In the genomic region with DNA sequence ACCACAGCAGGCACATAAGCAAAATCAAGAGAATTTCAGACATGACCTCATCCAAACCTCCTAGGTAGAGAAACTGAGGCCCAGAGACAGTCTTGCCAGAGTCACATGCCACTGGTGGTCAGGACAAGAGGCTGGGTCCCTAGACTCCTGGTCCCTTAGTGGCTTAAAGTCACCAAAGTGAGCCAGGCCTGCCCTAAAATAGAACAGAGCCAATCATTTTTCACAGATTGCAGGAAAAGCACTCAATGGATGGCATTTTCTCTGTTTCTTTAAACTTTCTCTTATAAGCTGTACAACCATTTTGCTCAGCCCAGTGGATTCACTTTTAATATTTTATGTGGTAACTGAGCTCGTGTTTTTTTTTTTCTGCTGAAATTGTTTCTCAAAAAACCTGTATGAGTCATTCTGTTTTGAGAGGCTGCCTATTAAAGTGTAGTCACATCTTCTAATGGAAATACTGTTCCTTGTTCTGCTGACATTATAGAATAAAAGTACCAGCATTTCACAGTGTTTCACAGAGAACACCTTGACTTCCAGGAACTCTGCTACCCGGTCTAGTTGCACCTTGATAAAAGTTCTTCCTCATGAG, we compare ENCODE assay signal across 1 cellular context.
TF ChIP-seq lines count a peak whose summit lies in the region.

No MANE protein-coding gene starts in this region.

TF ChIP-seq in HCT116, 20 proteins besides CTCF, POLR2A, EP300 and RAD21 (continued from another document):
- TF ChIP-seq, protein P1, sequence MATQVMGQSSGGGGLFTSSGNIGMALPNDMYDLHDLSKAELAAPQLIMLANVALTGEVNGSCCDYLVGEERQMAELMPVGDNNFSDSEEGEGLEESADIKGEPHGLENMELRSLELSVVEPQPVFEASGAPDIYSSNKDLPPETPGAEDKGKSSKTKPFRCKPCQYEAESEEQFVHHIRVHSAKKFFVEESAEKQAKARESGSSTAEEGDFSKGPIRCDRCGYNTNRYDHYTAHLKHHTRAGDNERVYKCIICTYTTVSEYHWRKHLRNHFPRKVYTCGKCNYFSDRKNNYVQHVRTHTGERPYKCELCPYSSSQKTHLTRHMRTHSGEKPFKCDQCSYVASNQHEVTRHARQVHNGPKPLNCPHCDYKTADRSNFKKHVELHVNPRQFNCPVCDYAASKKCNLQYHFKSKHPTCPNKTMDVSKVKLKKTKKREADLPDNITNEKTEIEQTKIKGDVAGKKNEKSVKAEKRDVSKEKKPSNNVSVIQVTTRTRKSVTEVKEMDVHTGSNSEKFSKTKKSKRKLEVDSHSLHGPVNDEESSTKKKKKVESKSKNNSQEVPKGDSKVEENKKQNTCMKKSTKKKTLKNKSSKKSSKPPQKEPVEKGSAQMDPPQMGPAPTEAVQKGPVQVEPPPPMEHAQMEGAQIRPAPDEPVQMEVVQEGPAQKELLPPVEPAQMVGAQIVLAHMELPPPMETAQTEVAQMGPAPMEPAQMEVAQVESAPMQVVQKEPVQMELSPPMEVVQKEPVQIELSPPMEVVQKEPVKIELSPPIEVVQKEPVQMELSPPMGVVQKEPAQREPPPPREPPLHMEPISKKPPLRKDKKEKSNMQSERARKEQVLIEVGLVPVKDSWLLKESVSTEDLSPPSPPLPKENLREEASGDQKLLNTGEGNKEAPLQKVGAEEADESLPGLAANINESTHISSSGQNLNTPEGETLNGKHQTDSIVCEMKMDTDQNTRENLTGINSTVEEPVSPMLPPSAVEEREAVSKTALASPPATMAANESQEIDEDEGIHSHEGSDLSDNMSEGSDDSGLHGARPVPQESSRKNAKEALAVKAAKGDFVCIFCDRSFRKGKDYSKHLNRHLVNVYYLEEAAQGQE (IDR thresholded peaks at IDR 0.05; ENCODE audit: low read depth): no peak
- TF ChIP-seq SRF (IDR thresholded peaks at IDR 0.05; ENCODE audit: low read depth) (no peak), FOSL1 (IDR thresholded peaks at IDR 0.05; ENCODE audit: low read depth) (no peak), CBX3 (IDR thresholded peaks at IDR 0.05; ENCODE audit: low read depth) (no peak), JUND (IDR thresholded peaks at IDR 0.05) (no peak), TCF7L2 (IDR thresholded peaks at IDR 0.05; ENCODE audit: borderline replicate concordance, extremely low read depth, insufficient read depth, insufficient read length) (no peak), SIN3A (IDR thresholded peaks at IDR 0.05; ENCODE audit: low read depth) (no peak), ZFX (IDR thresholded peaks at IDR 0.05) (no peak), EZH2 (IDR thresholded peaks at IDR 0.05) (no peak), EZH2phosphoT487 (IDR thresholded peaks at IDR 0.05; ENCODE audit: borderline replicate concordance) (no peak), CEBPB (IDR thresholded peaks at IDR 0.05; ENCODE audit: low read depth) (no peak), ZNF274 (IDR thresholded peaks at IDR 0.05; ENCODE audit: low read depth, low read length) (no peak)
- TF ChIP-seq, protein P2, sequence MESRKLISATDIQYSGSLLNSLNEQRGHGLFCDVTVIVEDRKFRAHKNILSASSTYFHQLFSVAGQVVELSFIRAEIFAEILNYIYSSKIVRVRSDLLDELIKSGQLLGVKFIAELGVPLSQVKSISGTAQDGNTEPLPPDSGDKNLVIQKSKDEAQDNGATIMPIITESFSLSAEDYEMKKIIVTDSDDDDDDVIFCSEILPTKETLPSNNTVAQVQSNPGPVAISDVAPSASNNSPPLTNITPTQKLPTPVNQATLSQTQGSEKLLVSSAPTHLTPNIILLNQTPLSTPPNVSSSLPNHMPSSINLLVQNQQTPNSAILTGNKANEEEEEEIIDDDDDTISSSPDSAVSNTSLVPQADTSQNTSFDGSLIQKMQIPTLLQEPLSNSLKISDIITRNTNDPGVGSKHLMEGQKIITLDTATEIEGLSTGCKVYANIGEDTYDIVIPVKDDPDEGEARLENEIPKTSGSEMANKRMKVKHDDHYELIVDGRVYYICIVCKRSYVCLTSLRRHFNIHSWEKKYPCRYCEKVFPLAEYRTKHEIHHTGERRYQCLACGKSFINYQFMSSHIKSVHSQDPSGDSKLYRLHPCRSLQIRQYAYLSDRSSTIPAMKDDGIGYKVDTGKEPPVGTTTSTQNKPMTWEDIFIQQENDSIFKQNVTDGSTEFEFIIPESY (IDR thresholded peaks at IDR 0.05; ENCODE audit: extremely low read depth, insufficient replicate concordance, low read length): no peak
- TF ChIP-seq, protein P3, sequence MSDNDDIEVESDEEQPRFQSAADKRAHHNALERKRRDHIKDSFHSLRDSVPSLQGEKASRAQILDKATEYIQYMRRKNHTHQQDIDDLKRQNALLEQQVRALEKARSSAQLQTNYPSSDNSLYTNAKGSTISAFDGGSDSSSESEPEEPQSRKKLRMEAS (IDR thresholded peaks at IDR 0.05): no peak; the same call in 1 of the 2 replicates
- TF ChIP-seq, protein P4, sequence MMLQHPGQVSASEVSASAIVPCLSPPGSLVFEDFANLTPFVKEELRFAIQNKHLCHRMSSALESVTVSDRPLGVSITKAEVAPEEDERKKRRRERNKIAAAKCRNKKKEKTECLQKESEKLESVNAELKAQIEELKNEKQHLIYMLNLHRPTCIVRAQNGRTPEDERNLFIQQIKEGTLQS (IDR thresholded peaks at IDR 0.05): no peak
